Comparison of ENCODE assay signal across 25 cellular contexts in the genomic region with DNA sequence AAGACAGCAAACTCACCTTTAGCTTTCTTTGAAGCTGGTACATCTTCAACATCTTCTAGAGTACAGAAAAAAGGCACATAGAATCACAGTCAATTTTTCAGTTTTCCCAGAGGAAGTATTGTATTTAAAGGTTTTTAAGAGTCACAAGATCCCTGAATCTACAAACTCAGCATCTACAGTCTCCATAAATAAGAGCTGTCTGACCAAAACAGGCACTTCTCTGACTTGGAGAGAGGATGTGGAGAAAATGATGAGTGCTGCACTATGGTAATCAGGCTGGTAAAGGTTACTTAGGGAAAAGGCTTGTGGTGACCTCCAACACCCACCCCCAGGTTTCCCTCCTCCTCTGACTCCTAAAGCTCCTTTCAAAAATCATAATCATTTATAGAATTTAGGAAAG.
"Had no signal": no experiment of that assay in that cellular context is flagged by ENCODE, and none has a peak within 500 bp of the region (broad histone marks: within the 10 kb centered on the region; RNA-seq: fewer than 3 reads in every experiment).

No MANE protein-coding gene starts in this region.

- H3K4me3 ChIP-seq: stomach, suprapubic skin, testis, thoracic aorta, thyroid gland, tibial artery, tibial nerve, transverse colon, upper lobe of right lung, uterus, vagina had no signal

- H3K27me3 ChIP-seq: stomach, suprapubic skin, testis, thyroid gland, tibial artery, tibial nerve, transverse colon, upper lobe of right lung, uterus, vagina had no signal

- H3K36me3 ChIP-seq: stomach, suprapubic skin, thoracic aorta, thyroid gland, tibial artery, tibial nerve, transverse colon, upper lobe of right lung, uterus, vagina had no signal

- H3K27ac ChIP-seq: stomach, suprapubic skin, testis, thoracic aorta, thyroid gland, tibial artery, tibial nerve, transverse colon, upper lobe of right lung, uterus, vagina had no signal

- H3K4me1 ChIP-seq: stomach, suprapubic skin, testis, thyroid gland, tibial artery, tibial nerve, transverse colon, upper lobe of right lung, uterus, vagina had no signal

- ATAC-seq: stimulated activated effector memory CD8-positive, alpha-beta T cell treated with anti-CD3 and anti-CD28 coated beads, Interleukin-12 subunit alpha, Interleukin-12 subunit beta, amount 100 ng/mL, for 72 hours; stimulated activated memory B cell treated with anti-CD40 and anti-IgM and Interleukin-4, amounts not matched to agents 10 μg/mL and 1 μg/mL and 100 μg/mL, for 72 hours; stimulated activated naive B cell treated with anti-CD40 and anti-IgM and Interleukin-4, amounts not matched to agents 10 μg/mL and 1 μg/mL and 100 μg/mL, for 72 hours; stimulated activated naive CD8-positive, alpha-beta T cell treated with anti-CD3 and anti-CD28 coated beads, Interleukin-15, amount 100 ng/mL, for 72 hours; stimulated activated naive CD8-positive, alpha-beta T cell treated with anti-CD3 and anti-CD28 coated beads, Interleukin-15, Interleukin-2, amounts not matched to agents 100 U/mL and 50 U/mL, for 24 hours; upper lobe of right lung had no signal

- H3K9me3 ChIP-seq: stomach, suprapubic skin, testis, thoracic aorta, thyroid gland, tibial artery, tibial nerve, transverse colon, upper lobe of right lung, uterus, vagina had no signal

- DNase-seq: stimulated activated CD4-positive, alpha-beta T cell treated with anti-CD3 and anti-CD28 coated beads, Interleukin-2, amount 100 ng/mL, for 48 hours; stimulated activated CD4-positive, alpha-beta T cell treated with anti-CD3 and anti-CD28 coated beads, Interleukin-4, amount 100 ng/mL, for 1 hour; stimulated activated CD4-positive, alpha-beta T cell treated with anti-CD3 and anti-CD28 coated beads, Interleukin-4, amount 100 ng/mL, for 24 hours; stimulated activated CD4-positive, alpha-beta T cell treated with anti-CD3 and anti-CD28 coated beads, Interleukin-4, amount 100 ng/mL, for 4 hours; stimulated activated CD8-positive, alpha-beta memory T cell treated with anti-CD3 and anti-CD28 coated beads, Interleukin-4, amount 100 ng/mL, for 48 hours; stimulated activated naive B cell treated with anti-CD40 and anti-IgM and Interleukin-4, amounts not matched to agents 10 μg/mL and 1 μg/mL and 100 μg/mL, for 72 hours; stimulated activated naive CD4-positive, alpha-beta T cell; stimulated activated naive CD4-positive, alpha-beta T cell treated with Interleukin-2 at 50 U/mL for 16 hours; stimulated activated naive CD8-positive, alpha-beta T cell treated with anti-CD3 and anti-CD28 coated beads, Interleukin-15, amount 100 ng/mL, for 72 hours; stimulated activated naive CD8-positive, alpha-beta T cell treated with anti-CD3 and anti-CD28 coated beads, Interleukin-15, Interleukin-2, amounts not matched to agents 100 U/mL and 50 U/mL, for 24 hours; stomach; substantia nigra; testis; thyroid gland; tibial artery; transverse colon; trophoblast cell; upper lobe of right lung; uterus had no signal
